Comparison of ENCODE assay signal across 1 cellular context in genomic region chr6:130373992-130374391, GRCh38.
TF ChIP-seq lines count a peak whose summit lies in the region.

No MANE protein-coding gene starts in this region.

TF ChIP-seq in H1, 55 proteins besides CTCF, POLR2A, EP300 and RAD21 (continued from another document):
- TF ChIP-seq E2F6 (IDR thresholded peaks at IDR 0.05) (no peak), GABPA (IDR thresholded peaks at IDR 0.05; ENCODE audit: borderline replicate concordance, insufficient read depth, low read length) (no peak), CHD2 (IDR thresholded peaks at IDR 0.05; ENCODE audit: low read length) (no peak), TAF1 (IDR thresholded peaks at IDR 0.05; ENCODE audit: low read depth, low read length) (no peak), CHD1 (IDR thresholded peaks at IDR 0.05; ENCODE audit: low read depth, low read length) (no peak), HDAC2 (IDR thresholded peaks at IDR 0.05; ENCODE audit: borderline replicate concordance in 1 of 2, low read depth in 2 of 2, low read length in 2 of 2) (no peak), RXRA (IDR thresholded peaks at IDR 0.05; ENCODE audit: insufficient read depth, low read depth, low read length) (no peak), TAF7 (optimal IDR thresholded peaks at IDR 0.05; ENCODE audit: borderline replicate concordance, low read depth, low read length) (no peak), JUN (IDR thresholded peaks at IDR 0.05; ENCODE audit: low read depth, low read length) (no peak), NRF1 (IDR thresholded peaks at IDR 0.05; ENCODE audit: low read depth, low read length) (no peak), ZNF274 (IDR thresholded peaks at IDR 0.05; ENCODE audit: borderline replicate concordance, extremely low read depth, low read length) (no peak), ASH2L (IDR thresholded peaks at IDR 0.05; ENCODE audit: low read length) (no peak), MAFK (IDR thresholded peaks at IDR 0.05; ENCODE audit: low read depth, low read length) (no peak)
